Comparison of ENCODE assay signal across 16 cellular contexts in the genomic region with DNA sequence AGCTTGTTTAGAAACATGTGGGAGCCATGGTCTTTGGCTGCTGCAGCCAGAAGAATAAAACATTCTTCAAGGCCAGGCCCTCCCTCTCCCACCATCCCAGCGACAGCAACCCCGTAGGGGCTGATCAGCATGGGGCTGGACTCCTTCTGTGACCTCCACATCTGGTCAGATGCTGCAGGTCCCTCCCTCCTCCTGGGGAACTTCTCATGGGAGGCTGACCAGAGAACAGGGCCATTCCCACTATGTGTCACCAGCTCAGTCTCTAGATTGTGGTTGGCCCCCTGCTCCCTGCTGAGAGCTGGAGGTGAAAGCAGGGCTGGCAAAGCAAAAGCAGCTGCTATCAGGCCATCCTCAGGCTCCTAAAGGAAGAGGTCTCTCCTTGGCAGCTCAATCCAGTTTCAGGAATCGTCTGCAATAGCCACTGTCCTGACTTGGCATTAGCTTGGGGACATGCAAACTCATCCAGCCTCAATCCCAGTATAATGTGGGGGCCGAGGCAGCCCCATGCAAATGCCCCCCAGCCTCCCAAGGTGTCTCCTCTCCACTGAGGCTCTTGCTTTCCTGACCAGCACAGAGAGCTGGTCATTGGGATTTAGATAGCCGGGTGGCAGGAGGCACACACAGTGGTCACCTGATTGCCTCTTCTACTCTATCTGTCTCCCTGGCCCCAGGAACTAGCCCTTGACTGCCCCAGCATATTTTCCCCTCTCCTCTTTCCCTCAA.
DNase-seq lines count a peak whose midpoint lies in the region; ATAC-seq and TF ChIP-seq lines count a peak whose summit lies in the region.
"Had no signal": no experiment of that assay in that cellular context is flagged by ENCODE, and none has a peak within 500 bp of the region (broad histone marks: within the 10 kb centered on the region; RNA-seq: fewer than 3 reads in every experiment).

No MANE protein-coding gene starts in this region.

- WGBS in right lobe of liver (ENCODE audit: insufficient coverage, low coverage, low lambda C conversion rate, missing lambda C conversion rate): 67% methylated on average over 3 of the region's 5 CpGs

- ATAC-seq in GM19463 (IDR thresholded peaks at IDR 0.05; ENCODE audit: unreplicated experiment): peak; percentile 53
- peak; percentile 49 for ATAC-seq in HG03064 (IDR thresholded peaks at IDR 0.05; ENCODE audit: low read depth, unreplicated experiment)
- no peak for ATAC-seq in right lobe of liver

- no peaks in the 10 kb centered on the region for H3K4me1 Mint-ChIP-seq in CD8-positive, alpha-beta memory T cell
- H3K4me1 Mint-ChIP-seq: neural crest cell; stimulated activated naive B cell treated with anti-CD40 and anti-IgM and Interleukin-4, amounts not matched to agents 10 μg/mL and 1 μg/mL and 100 μg/mL, for 72 hours had no signal

- H3K27me3 Mint-ChIP-seq in CD8-positive, alpha-beta memory T cell: peaks cover 0 to 7% of the 10 kb centered on the region in 2 donors

- no peak for TF ChIP-seq CTCF in coronary artery (IDR thresholded peaks at IDR 0.05)
- no peak for TF ChIP-seq CTCF in right lobe of liver (IDR thresholded peaks at IDR 0.05)

- peak overlapping the region in 1 of 8 donors; percentile 51 for H3K27ac Mint-ChIP-seq in CD8-positive, alpha-beta memory T cell
- H3K27ac Mint-ChIP-seq: stimulated activated naive B cell treated with anti-CD40 and anti-IgM and Interleukin-4, amounts not matched to agents 10 μg/mL and 1 μg/mL and 100 μg/mL, for 72 hours had no signal

- H3K4me3 Mint-ChIP-seq in CD8-positive, alpha-beta memory T cell: no peak overlapping the region
- H3K4me3 Mint-ChIP-seq: neural crest cell; stimulated activated naive B cell treated with anti-CD40 and anti-IgM and Interleukin-4, amounts not matched to agents 10 μg/mL and 1 μg/mL and 100 μg/mL, for 72 hours had no signal

- CTCF ChIA-PET in CD8-positive, alpha-beta memory T cell (lab: Charles Lee): interaction anchor here (1.2 kb wide), 1 partner anchor 7 kb away, joined by 5 read pairs; no protein-coding TSS in a partner anchor

- H3K9me3 ChIP-seq in CD8-positive, alpha-beta memory T cell (ENCODE audit: low read length): no peaks in the 10 kb centered on the region
- no peaks in the 10 kb centered on the region for H3K9me3 ChIP-seq in right lobe of liver

- DNase-seq in AG20443 (ENCODE audit: low spot score) (peak; percentile 51), coronary artery (ENCODE audit: low spot score) (peak; percentile 45), right lobe of liver (no peak), cerebellum (ENCODE audit: low spot score) (no peak)
- DNase-seq in stimulated activated CD4-positive, alpha-beta T cell treated with anti-CD3 and anti-CD28 coated beads, Interleukin-4, amount 100 ng/mL, for 24 hours: no peak
- no peak for DNase-seq in CD8-positive, alpha-beta memory T cell
- DNase-seq: DMS79 treated with DMSO at 0.1 percent for 48 hours, Kasumi-1, NCI-H345, Right ventricle myocardium superior, WERI-Rb-1 had no signal

- H3K36me3 Mint-ChIP-seq in CD8-positive, alpha-beta memory T cell: no peaks in the 10 kb centered on the region
- H3K36me3 Mint-ChIP-seq: stimulated activated naive B cell treated with anti-CD40 and anti-IgM and Interleukin-4, amounts not matched to agents 10 μg/mL and 1 μg/mL and 100 μg/mL, for 72 hours had no signal

- no peak for TF ChIP-seq POLR2A in right lobe of liver (IDR thresholded peaks at IDR 0.05)

- POLR2A ChIA-PET in CD8-positive, alpha-beta memory T cell (lab: Charles Lee): no interaction called here

- H3K4me3 ChIP-seq in coronary artery (no peak overlapping the region), right lobe of liver (no peak overlapping the region)
- no peak overlapping the region for H3K4me3 ChIP-seq in CD8-positive, alpha-beta memory T cell (ENCODE audit: low read length)
- H3K4me3 ChIP-seq: cardiac muscle cell had no signal

- intact Hi-C loops in right lobe of liver (cut with DNase I): loop anchor here in 1 of 2 donors (10.0 kb wide), 1 partner anchor 107 kb away; no protein-coding TSS in a partner anchor

- no peaks in the 10 kb centered on the region for H3K36me3 ChIP-seq in CD8-positive, alpha-beta memory T cell (ENCODE audit: insufficient read depth, low read length)
- H3K36me3 ChIP-seq in right lobe of liver: no peaks in the 10 kb centered on the region
- H3K36me3 ChIP-seq: cardiac muscle cell, WERI-Rb-1 had no signal

- H3K27me3 ChIP-seq in CD8-positive, alpha-beta memory T cell (ENCODE audit: insufficient read depth, low read length, poor library complexity, severe bottlenecking): no peaks in the 10 kb centered on the region
- no peaks in the 10 kb centered on the region for H3K27me3 ChIP-seq in right lobe of liver
- H3K27me3 ChIP-seq: cardiac muscle cell had no signal

- H3K27ac ChIP-seq in coronary artery (no peak overlapping the region), right lobe of liver (no peak overlapping the region)
- H3K27ac ChIP-seq in CD8-positive, alpha-beta memory T cell (ENCODE audit: low read depth, low read length): no peak overlapping the region
- H3K27ac ChIP-seq: cardiac muscle cell, WERI-Rb-1 had no signal

- no peaks in the 10 kb centered on the region for H3K4me1 ChIP-seq in CD8-positive, alpha-beta memory T cell (ENCODE audit: insufficient read depth, low read length)
- H3K4me1 ChIP-seq in right lobe of liver: no peaks in the 10 kb centered on the region

- H3K9me3 Mint-ChIP-seq in CD8-positive, alpha-beta memory T cell: no peaks in the 10 kb centered on the region
- H3K9me3 Mint-ChIP-seq: neural crest cell; stimulated activated naive B cell treated with anti-CD40 and anti-IgM and Interleukin-4, amounts not matched to agents 10 μg/mL and 1 μg/mL and 100 μg/mL, for 72 hours had no signal

Comparison
In these comparisons a context has a peak if more than half of its experiments do, and no peak if none do; other contexts are left out.
1. DNase-seq: peak in AG20443 (single experiment) and coronary artery (single experiment); none in stimulated activated CD4-positive, alpha-beta T cell treated with anti-CD3 and anti-CD28 coated beads, Interleukin-4, amount 100 ng/mL, for 24 hours (single experiment), CD8-positive, alpha-beta memory T cell (0 of 5), right lobe of liver (0 of 3) and cerebellum (single experiment).
2. ATAC-seq: peak in GM19463 (single experiment) and HG03064 (single experiment); none in right lobe of liver (0 of 4).